Comparison of ENCODE assay signal across 20 cellular contexts in the genomic region with DNA sequence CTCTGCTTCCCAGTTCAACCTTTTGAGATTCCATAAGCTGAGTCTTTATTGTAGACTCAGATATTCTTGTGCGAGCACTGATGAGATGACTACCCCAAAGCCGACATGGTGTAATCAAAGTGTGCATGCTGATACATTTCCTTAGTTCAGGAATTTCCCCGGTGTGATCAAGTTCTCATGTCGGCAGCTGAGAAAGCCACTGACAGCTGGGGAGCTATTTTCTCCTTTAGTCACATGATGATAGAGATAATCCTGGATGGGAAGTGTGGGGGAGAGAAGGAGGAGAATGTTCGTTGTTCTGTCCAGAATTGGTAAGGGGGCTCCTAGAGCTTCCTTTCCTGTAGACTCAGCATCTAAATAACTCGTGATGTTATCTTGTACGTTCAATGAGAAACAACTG. TPM values are rescaled to one million over a fixed set of nuclear protein-coding genes. Genes with fewer than 3 reads are reported as not detected.
DNase-seq lines count a peak whose midpoint lies in the region; ATAC-seq and TF ChIP-seq lines count a peak whose summit lies in the region.
"Had no signal": no experiment of that assay in that cellular context is flagged by ENCODE, and none has a peak within 500 bp of the region (broad histone marks: within the 10 kb centered on the region; RNA-seq: fewer than 3 reads in every experiment).

No MANE protein-coding gene starts in this region.

- H3K36me3 ChIP-seq in gastrocnemius medialis, result no peaks in the 10 kb centered on the region
- H3K36me3 ChIP-seq: prostate gland, suprapubic skin had no signal

- ATAC-seq in gastrocnemius medialis (peak; percentile 46 to 77), HG03175 (IDR thresholded peaks at IDR 0.05; ENCODE audit: unreplicated experiment) (no peak), left lobe of liver (no peak)
- ATAC-seq: CD8-positive, alpha-beta T cell; mucosa of descending colon; Panc1 had no signal

- peak overlapping the region; percentile 82 to 97 (median 85) for H3K27ac ChIP-seq in gastrocnemius medialis
- H3K27ac ChIP-seq: 22Rv1, prostate gland, suprapubic skin had no signal

- H3K27me3 ChIP-seq in gastrocnemius medialis, result no peaks in the 10 kb centered on the region
- H3K27me3 ChIP-seq: suprapubic skin had no signal

- DNase-seq in NCI-H2171 treated with DMSO at 0.1 percent for 48 hours (lab: John Stamatoyannopoulos, UW), result peak; percentile 49
- DNase-seq in NCI-H2171 (lab: John Stamatoyannopoulos, UW), result no peak
- DNase-seq in SW480 (ENCODE audit: low spot score), result peak; percentile 8
- DNase-seq in glomerular visceral epithelial cell (ENCODE audit: extremely low spot score), result peak; percentile 13
- peak; percentile 20 to 62 for DNase-seq in gastrocnemius medialis
- no peak for DNase-seq in DMS79 treated with DMSO at 0.1 percent for 48 hours (lab: John Stamatoyannopoulos, UW)
- DNase-seq in left lobe of liver (ENCODE audit: low spot score), result no peak
- DNase-seq: activated B cell treated with CpG ODN at 0.5 μM for 24 hours; activated naive CD4-positive, alpha-beta T cell treated with anti-CD3 and anti-CD28 coated beads, Interleukin-2, amount 10 ng/mL, durations not matched to agents 7 days and 5 days; CD8-positive, alpha-beta T cell; GF-D8; kidney; mucosa of descending colon; NCI-H187 treated with DMSO at 0.1 percent for 48 hours; NCI-H526 treated with DMSO at 0.1 percent for 48 hours had no signal

- intact Hi-C loops in gastrocnemius medialis (cut with DNase I; ENCODE audit: low total_unique reads), result no loop called here

- H3K4me3 ChIP-seq in gastrocnemius medialis, result peak overlapping the region in 3 of 4 donors; percentile 1 to 29 (median 9)
- H3K4me3 ChIP-seq: mucosa of descending colon, prostate gland, suprapubic skin had no signal

- TF ChIP-seq POLR2A in gastrocnemius medialis (IDR thresholded peaks at IDR 0.05), result peak; percentile 47 to 54

- no peaks in the 10 kb centered on the region for H3K9me3 ChIP-seq in gastrocnemius medialis
- H3K9me3 ChIP-seq: mucosa of descending colon, prostate gland, suprapubic skin had no signal

- TF ChIP-seq CTCF in gastrocnemius medialis (IDR thresholded peaks at IDR 0.05 in 4 of 5, conservative IDR thresholded peaks at IDR 0.05 in 1 of 5), result no peak

- in situ Hi-C loops in gastrocnemius medialis (cut with MboI; ENCODE audit: low sequenced_read_pairs in 4 of 4), result loop anchor here in 2 of 4 donors (10.0 kb wide), 2 partner anchors 71 to 101 kb away; a partner anchor contains a TSS

- peaks cover 33% of the 10 kb centered on the region in 2 donors for H3K4me1 ChIP-seq in gastrocnemius medialis
- H3K4me1 ChIP-seq: prostate gland, suprapubic skin had no signal

RNA-seq across cellular contexts. Expression of a gene that starts 7.7 kb away (rescaled TPM):
- total RNA-seq in gastrocnemius medialis (100 to 1,000 TPM; 208 to 439 (median 295) TPM), left lobe of liver (2.5 TPM)
- total RNA-seq: activated B cell treated with CpG ODN at 0.5 μM for 24 hours; CD8-positive, alpha-beta T cell had no signal

Comparison
In these comparisons a context has a peak if more than half of its experiments do, and no peak if none do; other contexts are left out.
1. DNase-seq: peak in NCI-H2171 treated with DMSO at 0.1 percent for 48 hours (single experiment), SW480 (single experiment), glomerular visceral epithelial cell (single experiment) and gastrocnemius medialis (2 of 2); none in NCI-H2171 (single experiment), DMS79 treated with DMSO at 0.1 percent for 48 hours (single experiment) and left lobe of liver (single experiment).
2. ATAC-seq: peak in gastrocnemius medialis (2 of 2); none in HG03175 (single experiment) and left lobe of liver (single experiment).
3. RNA of a gene that starts 7.7 kb away (total RNA-seq): 208 to 439 TPM in gastrocnemius medialis; 2.5 TPM in left lobe of liver (single experiment); every median in the first group is over 10 times any median in the second.